In genomic region chr5:66617991-66618768, GRCh38 we compare ENCODE assay signal across 23 cellular contexts. TPM values are rescaled to one million over a fixed set of nuclear protein-coding genes. Genes with fewer than 3 reads are reported as not detected.
DNase-seq lines count a peak whose midpoint lies in the region; ATAC-seq and TF ChIP-seq lines count a peak whose summit lies in the region.
"Had no signal": no experiment of that assay in that cellular context is flagged by ENCODE, and none has a peak within 500 bp of the region (broad histone marks: within the 10 kb centered on the region; RNA-seq: fewer than 3 reads in every experiment).

No MANE protein-coding gene starts in this region.

- H3K27me3 Mint-ChIP-seq in activated naive CD4-positive, alpha-beta T cell treated with anti-CD3 and anti-CD28 coated beads for 36 hours (ENCODE audit: low read depth): peaks cover 20% of the 10 kb centered on the region
- no peaks in the 10 kb centered on the region for H3K27me3 Mint-ChIP-seq in stimulated activated memory B cell treated with anti-CD40 and anti-IgM and Interleukin-4, amounts not matched to agents 10 μg/mL and 1 μg/mL and 100 μg/mL, for 72 hours

- CTCF ChIA-PET in activated naive CD4-positive, alpha-beta T cell treated with anti-CD3 and anti-CD28 coated beads for 36 hours (lab: Charles Lee): interaction anchor here (0.6 kb wide), 1 partner anchor 16 kb away, joined by 4 read pairs; no protein-coding TSS in a partner anchor

- peak overlapping the region; percentile 60 for H3K27ac Mint-ChIP-seq in activated naive CD4-positive, alpha-beta T cell treated with anti-CD3 and anti-CD28 coated beads for 36 hours
- H3K27ac Mint-ChIP-seq in stimulated activated memory B cell treated with anti-CD40 and anti-IgM and Interleukin-4, amounts not matched to agents 10 μg/mL and 1 μg/mL and 100 μg/mL, for 72 hours: peak overlapping the region; percentile 84
- H3K27ac Mint-ChIP-seq: activated CD4-positive, alpha-beta memory T cell treated with anti-CD3 and anti-CD28 coated beads for 36 hours had no signal

- H3K4me1 Mint-ChIP-seq in activated naive CD4-positive, alpha-beta T cell treated with anti-CD3 and anti-CD28 coated beads for 36 hours (ENCODE audit: low read depth): peaks cover 19% of the 10 kb centered on the region
- H3K4me1 Mint-ChIP-seq in stimulated activated memory B cell treated with anti-CD40 and anti-IgM and Interleukin-4, amounts not matched to agents 10 μg/mL and 1 μg/mL and 100 μg/mL, for 72 hours: peaks cover 79% of the 10 kb centered on the region

- no peaks in the 10 kb centered on the region for H3K36me3 Mint-ChIP-seq in activated naive CD4-positive, alpha-beta T cell treated with anti-CD3 and anti-CD28 coated beads for 36 hours (ENCODE audit: low read depth)
- H3K36me3 Mint-ChIP-seq in stimulated activated memory B cell treated with anti-CD40 and anti-IgM and Interleukin-4, amounts not matched to agents 10 μg/mL and 1 μg/mL and 100 μg/mL, for 72 hours: peaks cover 14% of the 10 kb centered on the region
- H3K36me3 Mint-ChIP-seq: activated CD4-positive, alpha-beta memory T cell treated with anti-CD3 and anti-CD28 coated beads for 36 hours; naive B cell; WTC11 had no signal

- peak; percentile 54 for ATAC-seq in GM21529 (IDR thresholded peaks at IDR 0.05; ENCODE audit: unreplicated experiment)
- ATAC-seq in stimulated activated memory B cell treated with anti-CD40 and anti-IgM and Interleukin-4, amounts not matched to agents 10 μg/mL and 1 μg/mL and 100 μg/mL, for 72 hours: peak; percentile 81
- ATAC-seq: A549, WTC11 had no signal

- TF ChIP-seq CTCF in GM13977 (IDR thresholded peaks at IDR 0.05; ENCODE audit: extremely low read depth, insufficient read depth, missing control alignments): no peak

- in situ Hi-C loops in GM13977 (cut with MboI; ENCODE audit: low pct_unique_long_range_greater_than_20kb, low sequenced_read_pairs, unreplicated experiment): no loop called here

- H3K4me3 Mint-ChIP-seq in activated naive CD4-positive, alpha-beta T cell treated with anti-CD3 and anti-CD28 coated beads for 36 hours: no peak overlapping the region
- peak overlapping the region; percentile 63 for H3K4me3 Mint-ChIP-seq in stimulated activated memory B cell treated with anti-CD40 and anti-IgM and Interleukin-4, amounts not matched to agents 10 μg/mL and 1 μg/mL and 100 μg/mL, for 72 hours
- H3K4me3 Mint-ChIP-seq: activated CD4-positive, alpha-beta memory T cell treated with anti-CD3 and anti-CD28 coated beads for 36 hours; stimulated activated naive CD8-positive, alpha-beta T cell treated with anti-CD3 and anti-CD28 coated beads, Interleukin-15, Interleukin-2, amounts not matched to agents 100 ng/mL and 50 ng/mL, for 24 hours; WTC11 had no signal

- intact Hi-C loops in activated naive CD4-positive, alpha-beta T cell treated with anti-CD3 and anti-CD28 coated beads for 36 hours (cut with micrococcal nuclease): loop anchor here (1.0 kb wide), 1 partner anchor 64 kb away; no protein-coding TSS in a partner anchor

- H3K9me3 Mint-ChIP-seq in activated naive CD4-positive, alpha-beta T cell treated with anti-CD3 and anti-CD28 coated beads for 36 hours: no peaks in the 10 kb centered on the region
- H3K9me3 Mint-ChIP-seq in stimulated activated memory B cell treated with anti-CD40 and anti-IgM and Interleukin-4, amounts not matched to agents 10 μg/mL and 1 μg/mL and 100 μg/mL, for 72 hours: peaks cover 6% of the 10 kb centered on the region
- H3K9me3 Mint-ChIP-seq: activated CD4-positive, alpha-beta memory T cell treated with anti-CD3 and anti-CD28 coated beads for 36 hours; stimulated activated naive CD8-positive, alpha-beta T cell treated with anti-CD3 and anti-CD28 coated beads, Interleukin-15, Interleukin-2, amounts not matched to agents 100 ng/mL and 50 ng/mL, for 24 hours; WTC11 had no signal

- peak; percentile 41 for DNase-seq in activated naive CD4-positive, alpha-beta T cell treated with anti-CD3 and anti-CD28 coated beads for 36 hours
- DNase-seq in activated naive CD4-positive, alpha-beta T cell treated with anti-CD3 and anti-CD28 coated beads, Interleukin-2, amount 50 U/mL, for 16 hours: no peak
- DNase-seq in NCI-H748 (lab: John Stamatoyannopoulos, UW; ENCODE audit: unreplicated experiment) (peak; percentile 50), RKO (ENCODE audit: low spot score) (no peak), hepatic stellate cell (ENCODE audit: low spot score) (no peak), GM13977 (ENCODE audit: low spot score) (no peak)
- DNase-seq: activated CD4-positive, alpha-beta memory T cell treated with anti-CD3 and anti-CD28 coated beads for 36 hours; activated gamma-delta T cell treated with Interleukin-2 at 50 U/mL for 16 hours; anterior cingulate cortex; BE2C; COR-L47; DMS79; naive B cell; NCI-H2081 treated with DMSO at 0.1 percent for 48 hours; NCI-H524; stimulated activated CD4-positive, alpha-beta T cell treated with anti-CD3 and anti-CD28 coated beads, Interleukin-4, amount 100 ng/mL, for 1 hour; T1000; transverse colon had no signal

RNA-seq across cellular contexts. Expression of gene MAST4, which starts 22.0 kb away (rescaled TPM):
- total RNA-seq in activated naive CD4-positive, alpha-beta T cell treated with anti-CD3 and anti-CD28 coated beads for 36 hours: 10 to 100 TPM; 27.7 to 28.8 TPM

Comparison
In these comparisons a context has a peak if more than half of its experiments do, and no peak if none do; other contexts are left out.
1. DNase-seq: peak in activated naive CD4-positive, alpha-beta T cell treated with anti-CD3 and anti-CD28 coated beads for 36 hours (single experiment) and NCI-H748 (single experiment); none in activated naive CD4-positive, alpha-beta T cell treated with anti-CD3 and anti-CD28 coated beads, Interleukin-2, amount 50 U/mL, for 16 hours (single experiment), RKO (single experiment), hepatic stellate cell (single experiment) and GM13977 (single experiment).